1 cellular context compared by ENCODE assay signal in the genomic region with DNA sequence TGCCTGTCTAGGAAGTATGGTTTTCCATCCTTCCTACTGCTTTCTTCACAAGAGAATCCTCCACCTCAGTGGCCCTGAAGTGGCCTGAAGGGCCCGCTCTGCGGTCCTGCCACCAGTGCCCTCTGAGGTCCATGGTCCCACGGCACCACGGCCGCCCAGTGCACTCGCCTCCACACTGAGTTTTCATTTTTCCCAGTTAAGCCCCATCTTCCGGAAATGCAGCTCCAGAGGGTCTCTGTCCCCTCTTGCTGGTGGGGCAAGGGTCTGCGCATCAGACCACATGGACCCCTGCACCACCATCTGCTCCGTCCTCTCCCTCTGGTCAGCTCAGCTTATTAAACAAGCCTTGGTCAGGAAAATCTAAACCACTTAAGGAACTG.
TF ChIP-seq lines count a peak whose summit lies in the region.

No MANE protein-coding gene starts in this region.

TF ChIP-seq in IMR-90, 13 proteins besides CTCF, POLR2A, EP300 and RAD21:
- TF ChIP-seq, protein P1, sequence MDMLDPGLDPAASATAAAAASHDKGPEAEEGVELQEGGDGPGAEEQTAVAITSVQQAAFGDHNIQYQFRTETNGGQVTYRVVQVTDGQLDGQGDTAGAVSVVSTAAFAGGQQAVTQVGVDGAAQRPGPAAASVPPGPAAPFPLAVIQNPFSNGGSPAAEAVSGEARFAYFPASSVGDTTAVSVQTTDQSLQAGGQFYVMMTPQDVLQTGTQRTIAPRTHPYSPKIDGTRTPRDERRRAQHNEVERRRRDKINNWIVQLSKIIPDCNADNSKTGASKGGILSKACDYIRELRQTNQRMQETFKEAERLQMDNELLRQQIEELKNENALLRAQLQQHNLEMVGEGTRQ (IDR thresholded peaks at IDR 0.05; ENCODE audit: low read depth, low read length): no peak
- TF ChIP-seq MAFK (IDR thresholded peaks at IDR 0.05; ENCODE audit: low read depth, low read length) (no peak), BHLHE40 (IDR thresholded peaks at IDR 0.05; ENCODE audit: low read depth, low read length) (no peak), CHD1 (IDR thresholded peaks at IDR 0.05; ENCODE audit: low read depth, low read length) (no peak), FOS (IDR thresholded peaks at IDR 0.05; ENCODE audit: low read depth, low read length) (no peak), RFX5 (IDR thresholded peaks at IDR 0.05; ENCODE audit: low read depth, low read length) (no peak), CEBPB (IDR thresholded peaks at IDR 0.05; ENCODE audit: low read depth, low read length) (no peak), RCOR1 (IDR thresholded peaks at IDR 0.05; ENCODE audit: insufficient replicate concordance, low read length) (no peak), MAZ (IDR thresholded peaks at IDR 0.05; ENCODE audit: borderline replicate concordance, low read depth, low read length) (no peak), NFE2L2 (IDR thresholded peaks at IDR 0.05; ENCODE audit: low read depth, low read length) (no peak)
- TF ChIP-seq, protein P2, sequence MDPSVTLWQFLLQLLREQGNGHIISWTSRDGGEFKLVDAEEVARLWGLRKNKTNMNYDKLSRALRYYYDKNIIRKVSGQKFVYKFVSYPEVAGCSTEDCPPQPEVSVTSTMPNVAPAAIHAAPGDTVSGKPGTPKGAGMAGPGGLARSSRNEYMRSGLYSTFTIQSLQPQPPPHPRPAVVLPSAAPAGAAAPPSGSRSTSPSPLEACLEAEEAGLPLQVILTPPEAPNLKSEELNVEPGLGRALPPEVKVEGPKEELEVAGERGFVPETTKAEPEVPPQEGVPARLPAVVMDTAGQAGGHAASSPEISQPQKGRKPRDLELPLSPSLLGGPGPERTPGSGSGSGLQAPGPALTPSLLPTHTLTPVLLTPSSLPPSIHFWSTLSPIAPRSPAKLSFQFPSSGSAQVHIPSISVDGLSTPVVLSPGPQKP (IDR thresholded peaks at IDR 0.05; ENCODE audit: borderline replicate concordance, low read depth, low read length): no peak
TF ChIP-seq in IMR-90: peak in this region for 0.
